In the genomic region with DNA sequence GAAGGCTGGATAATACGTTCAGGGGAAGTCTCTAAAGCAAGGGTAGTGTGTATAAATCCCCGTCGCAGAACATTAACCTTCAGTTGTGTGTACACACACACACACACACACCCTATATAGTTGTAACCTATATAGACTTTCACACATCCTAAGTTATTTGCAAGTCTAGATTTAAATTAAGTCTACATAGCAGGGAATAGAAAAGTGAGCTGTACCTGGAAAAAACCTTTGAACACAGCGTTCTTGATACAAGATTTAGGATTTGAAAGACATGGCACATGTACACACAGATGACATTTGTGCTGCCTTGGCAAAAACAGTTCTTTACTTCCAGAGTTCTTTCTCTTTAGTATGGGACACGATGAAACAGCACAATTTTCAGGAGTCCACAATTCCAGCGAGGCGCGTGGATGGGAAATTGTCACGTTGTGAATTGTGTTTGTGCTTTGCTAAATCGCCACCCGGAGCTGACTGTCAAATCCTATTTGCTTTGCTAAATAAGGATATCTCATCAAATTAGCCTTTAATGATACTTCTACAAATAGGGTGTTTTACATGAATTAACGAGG, we compare ENCODE assay signal across 10 cellular contexts.
DNase-seq lines count a peak whose midpoint lies in the region; ATAC-seq and TF ChIP-seq lines count a peak whose summit lies in the region.
"Had no signal": no experiment of that assay in that cellular context is flagged by ENCODE, and none has a peak within 500 bp of the region (broad histone marks: within the 10 kb centered on the region; RNA-seq: fewer than 3 reads in every experiment).

No MANE protein-coding gene starts in this region.

- H3K27ac ChIP-seq in mesenchymal stem cell (ENCODE audit: low read length, poor library complexity, severe bottlenecking): no peak overlapping the region
- H3K27ac ChIP-seq in spleen: no peak overlapping the region

- H3K9me3 ChIP-seq in mesenchymal stem cell (ENCODE audit: control insufficient read depth, low read length) (no peaks in the 10 kb centered on the region), spleen (no peaks in the 10 kb centered on the region)

- no peaks in the 10 kb centered on the region for H3K9me3 Mint-ChIP-seq in HFFc6
- H3K9me3 Mint-ChIP-seq in WTC11: no peaks in the 10 kb centered on the region

- peaks cover 0 to 6% of the 10 kb centered on the region in 2 experiments for H3K36me3 ChIP-seq in mesenchymal stem cell (ENCODE audit: control insufficient read depth in 1 of 2, insufficient read depth in 2 of 2, low read depth in 1 of 2, low read length in 2 of 2)
- H3K36me3 ChIP-seq in spleen: no peaks in the 10 kb centered on the region

- no peak overlapping the region for H2BK15ac ChIP-seq in mesenchymal stem cell (ENCODE audit: low read depth, poor library complexity, severe bottlenecking)

- H3K4me3 ChIP-seq in mesenchymal stem cell (ENCODE audit: insufficient read depth in 1 of 2, low read depth in 1 of 2, low read length in 2 of 2) (peak overlapping the region in 1 of 2 experiments; percentile 56), spleen (no peak overlapping the region)

- H3K18ac ChIP-seq in mesenchymal stem cell (ENCODE audit: low read depth in 1 of 2, low read length in 2 of 2): no peak overlapping the region

- H2BK12ac ChIP-seq in mesenchymal stem cell (ENCODE audit: low read length in 2 of 2): no peak overlapping the region

- H2BK5ac ChIP-seq in mesenchymal stem cell (ENCODE audit: low read depth, low read length, poor library complexity, severe bottlenecking): no peak overlapping the region

- CTCF ChIA-PET in WTC11 (lab: Charles Lee): interaction anchor here (1.0 kb wide), 2 partner anchors 15 to 101 kb away, joined by 3 read pairs; no protein-coding TSS in a partner anchor

- no peak for TF ChIP-seq POLR2A in spleen (IDR thresholded peaks at IDR 0.05)

- peak overlapping the region; percentile 7 for H3K4me2 ChIP-seq in mesenchymal stem cell (ENCODE audit: low read length, poor library complexity, severe bottlenecking)

- no peaks in the 10 kb centered on the region for H3K79me1 ChIP-seq in mesenchymal stem cell (replicated peaks; ENCODE audit: low read length, poor library complexity, severe bottlenecking)

- H3K4me3 Mint-ChIP-seq in HFFc6 (peak overlapping the region; percentile 96), WTC11 (peak overlapping the region; percentile 92)

- 72% methylated on average over 7 of the region's 12 CpGs for WGBS in mesenchymal stem cell
- WGBS in spleen, 5 donors: 88 to 91% (median 90%) methylated on average over 12 of the region's 12 CpGs

- H2BK120ac ChIP-seq in mesenchymal stem cell (ENCODE audit: low read depth, low read length): no peak overlapping the region

- H4K91ac ChIP-seq in mesenchymal stem cell (ENCODE audit: low read length): no peak overlapping the region

- H2AFZ ChIP-seq in mesenchymal stem cell (ENCODE audit: low read depth, low read length): no peak overlapping the region

- H3K27me3 ChIP-seq in mesenchymal stem cell (ENCODE audit: control insufficient read depth in 1 of 2, insufficient read depth in 1 of 2, low read length in 2 of 2) (no peaks in the 10 kb centered on the region), spleen (replicated peaks in 1 of 7) (peaks cover 0 to 40% (median 18%) of the 10 kb centered on the region in 7 donors)

- DNase-seq in HFFc6 (no peak), WTC11 (ENCODE audit: low spot score) (no peak), mesenchymal stem cell (no peak), spleen (peak; percentile 20)
- DNase-seq: activated gamma-delta T cell treated with Interleukin-2 at 50 U/mL for 16 hours, NCI-H2081 treated with DMSO at 0.1 percent for 48 hours, T-helper 17 cell had no signal

- ATAC-seq in WTC11 (no peak), HG02870 (IDR thresholded peaks at IDR 0.05; ENCODE audit: unreplicated experiment) (no peak), HG02938 (IDR thresholded peaks at IDR 0.05; ENCODE audit: unreplicated experiment) (no peak), GM18519 (IDR thresholded peaks at IDR 0.05; ENCODE audit: low FRiP score, unreplicated experiment) (no peak)
- ATAC-seq: T-helper 17 cell had no signal

- H3K4ac ChIP-seq in mesenchymal stem cell (ENCODE audit: low read depth in 1 of 2, low read length in 2 of 2): no peak overlapping the region

- H3K27ac Mint-ChIP-seq in HFFc6 (0 out of 2 replicates have a peak overlapping the region, but pooled peaks have one; percentile 57), WTC11 (no peak overlapping the region; the same call in 1 of the 2 replicates)
- H3K27ac Mint-ChIP-seq: T-helper 17 cell had no signal

- H3K27me3 Mint-ChIP-seq in HFFc6 (ENCODE audit: insufficient read depth): no peaks in the 10 kb centered on the region; the same call in none of the 2 replicates
- H3K27me3 Mint-ChIP-seq in WTC11 (ENCODE audit: low read depth): peaks cover 8% of the 10 kb centered on the region; the same call in 1 of the 2 replicates

- peaks cover 67% of the 10 kb centered on the region for H3K4me1 Mint-ChIP-seq in HFFc6 (ENCODE audit: low read depth)
- peaks cover 67% of the 10 kb centered on the region for H3K4me1 Mint-ChIP-seq in WTC11

- no peak overlapping the region for H2AK5ac ChIP-seq in mesenchymal stem cell (ENCODE audit: low read length, severe bottlenecking)

- intact Hi-C loops in spleen (cut with DNase I; ENCODE audit: low total_unique reads): loop anchor here (5.0 kb wide), 1 partner anchor 227 kb away; no protein-coding TSS in a partner anchor

- POLR2A ChIA-PET in WTC11 (lab: Charles Lee): no interaction called here

- peak overlapping the region; percentile 70 for H3K9ac ChIP-seq in mesenchymal stem cell (ENCODE audit: low read length)

- H3K23ac ChIP-seq in mesenchymal stem cell (ENCODE audit: low read length in 2 of 2): no peak overlapping the region

- TF ChIP-seq CTCF in HFFc6 (IDR thresholded peaks at IDR 0.05): no peak
- no peak for TF ChIP-seq CTCF in WTC11 (IDR thresholded peaks at IDR 0.05)
- no peak for TF ChIP-seq CTCF in spleen (IDR thresholded peaks at IDR 0.05 in 8 of 11, conservative IDR thresholded peaks at IDR 0.05 in 3 of 11)

- H3K4me1 ChIP-seq in mesenchymal stem cell (ENCODE audit: control insufficient read depth, insufficient read depth, low read depth, low read length) (peaks cover 38% of the 10 kb centered on the region), spleen (peaks cover 0 to 52% (median 41%) of the 10 kb centered on the region in 6 donors)

- no peak overlapping the region for H4K8ac ChIP-seq in mesenchymal stem cell (ENCODE audit: low read length)

- H3K36me3 Mint-ChIP-seq in HFFc6 (ENCODE audit: low read depth) (no peaks in the 10 kb centered on the region; the same call in 1 of the 2 replicates), WTC11 (no peaks in the 10 kb centered on the region)

- no peak overlapping the region for H3K14ac ChIP-seq in mesenchymal stem cell (ENCODE audit: low read length in 2 of 2)

TF ChIP-seq in WTC11, 78 proteins besides CTCF, POLR2A, EP300 and RAD21 (continues in another document):
- no peak for TF ChIP-seq ZNF232 (CRISPR knock-in tag; IDR thresholded peaks at IDR 0.05)
- no peak for TF ChIP-seq TCF7 (CRISPR knock-in tag; IDR thresholded peaks at IDR 0.05; ENCODE audit: low read depth)
- TF ChIP-seq, protein P1, sequence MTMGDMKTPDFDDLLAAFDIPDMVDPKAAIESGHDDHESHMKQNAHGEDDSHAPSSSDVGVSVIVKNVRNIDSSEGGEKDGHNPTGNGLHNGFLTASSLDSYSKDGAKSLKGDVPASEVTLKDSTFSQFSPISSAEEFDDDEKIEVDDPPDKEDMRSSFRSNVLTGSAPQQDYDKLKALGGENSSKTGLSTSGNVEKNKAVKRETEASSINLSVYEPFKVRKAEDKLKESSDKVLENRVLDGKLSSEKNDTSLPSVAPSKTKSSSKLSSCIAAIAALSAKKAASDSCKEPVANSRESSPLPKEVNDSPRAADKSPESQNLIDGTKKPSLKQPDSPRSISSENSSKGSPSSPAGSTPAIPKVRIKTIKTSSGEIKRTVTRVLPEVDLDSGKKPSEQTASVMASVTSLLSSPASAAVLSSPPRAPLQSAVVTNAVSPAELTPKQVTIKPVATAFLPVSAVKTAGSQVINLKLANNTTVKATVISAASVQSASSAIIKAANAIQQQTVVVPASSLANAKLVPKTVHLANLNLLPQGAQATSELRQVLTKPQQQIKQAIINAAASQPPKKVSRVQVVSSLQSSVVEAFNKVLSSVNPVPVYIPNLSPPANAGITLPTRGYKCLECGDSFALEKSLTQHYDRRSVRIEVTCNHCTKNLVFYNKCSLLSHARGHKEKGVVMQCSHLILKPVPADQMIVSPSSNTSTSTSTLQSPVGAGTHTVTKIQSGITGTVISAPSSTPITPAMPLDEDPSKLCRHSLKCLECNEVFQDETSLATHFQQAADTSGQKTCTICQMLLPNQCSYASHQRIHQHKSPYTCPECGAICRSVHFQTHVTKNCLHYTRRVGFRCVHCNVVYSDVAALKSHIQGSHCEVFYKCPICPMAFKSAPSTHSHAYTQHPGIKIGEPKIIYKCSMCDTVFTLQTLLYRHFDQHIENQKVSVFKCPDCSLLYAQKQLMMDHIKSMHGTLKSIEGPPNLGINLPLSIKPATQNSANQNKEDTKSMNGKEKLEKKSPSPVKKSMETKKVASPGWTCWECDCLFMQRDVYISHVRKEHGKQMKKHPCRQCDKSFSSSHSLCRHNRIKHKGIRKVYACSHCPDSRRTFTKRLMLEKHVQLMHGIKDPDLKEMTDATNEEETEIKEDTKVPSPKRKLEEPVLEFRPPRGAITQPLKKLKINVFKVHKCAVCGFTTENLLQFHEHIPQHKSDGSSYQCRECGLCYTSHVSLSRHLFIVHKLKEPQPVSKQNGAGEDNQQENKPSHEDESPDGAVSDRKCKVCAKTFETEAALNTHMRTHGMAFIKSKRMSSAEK (CRISPR knock-in tag; IDR thresholded peaks at IDR 0.05; ENCODE audit: borderline replicate concordance): no peak
- no peak for TF ChIP-seq JUN (CRISPR knock-in tag; IDR thresholded peaks at IDR 0.05)
- no peak for TF ChIP-seq JAZF1 (CRISPR knock-in tag; IDR thresholded peaks at IDR 0.05)
- TF ChIP-seq, protein P2, sequence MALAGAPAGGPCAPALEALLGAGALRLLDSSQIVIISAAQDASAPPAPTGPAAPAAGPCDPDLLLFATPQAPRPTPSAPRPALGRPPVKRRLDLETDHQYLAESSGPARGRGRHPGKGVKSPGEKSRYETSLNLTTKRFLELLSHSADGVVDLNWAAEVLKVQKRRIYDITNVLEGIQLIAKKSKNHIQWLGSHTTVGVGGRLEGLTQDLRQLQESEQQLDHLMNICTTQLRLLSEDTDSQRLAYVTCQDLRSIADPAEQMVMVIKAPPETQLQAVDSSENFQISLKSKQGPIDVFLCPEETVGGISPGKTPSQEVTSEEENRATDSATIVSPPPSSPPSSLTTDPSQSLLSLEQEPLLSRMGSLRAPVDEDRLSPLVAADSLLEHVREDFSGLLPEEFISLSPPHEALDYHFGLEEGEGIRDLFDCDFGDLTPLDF (CRISPR knock-in tag; IDR thresholded peaks at IDR 0.05): no peak
